In genomic region chr7:98280296-98280695, GRCh38 we compare ENCODE assay signal across 8 cellular contexts. TPM values are rescaled to one million over a fixed set of nuclear protein-coding genes. Genes with fewer than 3 reads are reported as not detected.
DNase-seq lines count a peak whose midpoint lies in the region; ATAC-seq and TF ChIP-seq lines count a peak whose summit lies in the region.

No MANE protein-coding gene starts in this region.

- intact Hi-C loops in Panc1 (cut with micrococcal nuclease; ENCODE audit: unreplicated experiment), result no loop called here

- POLR2A ChIA-PET in Panc1 (lab: Charles Lee), result no interaction called here

- CTCF ChIA-PET in Panc1 (lab: Charles Lee), result interaction anchor here (0.6 kb wide), 1 partner anchor 505 kb away, joined by 3 read pairs; no protein-coding TSS in a partner anchor

- BruUV-seq in Panc1 (replicated peaks; lab: Mats Ljungman, UMichigan), result no TSS peak

- no peak for DNase-seq in Panc1 (ENCODE audit: low read depth, low spot score)
- no peak for DNase-seq in GDM1 (lab: John Stamatoyannopoulos, UW)
- DNase-seq in NCI-H2227 treated with DMSO at 0.1 percent for 48 hours (lab: John Stamatoyannopoulos, UW), result no peak
- no peak for DNase-seq in DMS153 (lab: John Stamatoyannopoulos, UW)

- in situ Hi-C loops in Panc1 (cut with HindIII; ENCODE audit: low pct_unique_long_range_greater_than_20kb, low sequenced_read_pairs), result loop anchor here (25.0 kb wide), 1 partner anchor 107 kb away; no protein-coding TSS in a partner anchor

- H3F3A ChIP-seq in DOHH2 (ENCODE audit: control insufficient read depth, insufficient read depth), result 0 out of 2 replicates have a peak, but pooled peaks cover 3% of the 10 kb centered on the region

- peaks cover 12% of the 10 kb centered on the region; the same call in 1 of the 2 replicates for H4K20me1 ChIP-seq in DOHH2 (ENCODE audit: control insufficient read depth, insufficient read depth, low read depth, low read length)

- no peak overlapping the region for H3K27ac ChIP-seq in DOHH2 (ENCODE audit: low read depth, low read length)
- H3K27ac ChIP-seq in Panc1 (ENCODE audit: low read length), result peak overlapping the region; percentile 85
- peak overlapping the region; percentile 91 to 94 for H3K27ac ChIP-seq in esophagus (ENCODE audit: low read depth in 2 of 2, low read length in 1 of 2)
- H3K27ac ChIP-seq in parathyroid adenoma, result peak overlapping the region; percentile 97

- H3K9me2 ChIP-seq in DOHH2 (replicated peaks; ENCODE audit: control insufficient read depth, low read length), result no peaks in the 10 kb centered on the region

- H3K9me3 ChIP-seq in DOHH2 (ENCODE audit: control insufficient read depth, insufficient read depth, low read length) (no peaks in the 10 kb centered on the region), Panc1 (ENCODE audit: control insufficient read depth, insufficient read depth, low read depth, low read length) (no peaks in the 10 kb centered on the region), esophagus (ENCODE audit: control insufficient read depth in 2 of 2, insufficient read depth in 1 of 2, low read depth in 1 of 2, low read length in 1 of 2) (no peaks in the 10 kb centered on the region), parathyroid adenoma (ENCODE audit: control insufficient read depth, low read length) (no peaks in the 10 kb centered on the region)

- ATAC-seq in Panc1, result no peak
- no peak for ATAC-seq in HG03442 (IDR thresholded peaks at IDR 0.05; ENCODE audit: unreplicated experiment)

- 41 to 45% methylated on average over 7 of the region's 7 CpGs for WGBS in esophagus, 2 donors

- H3K4me1 ChIP-seq in DOHH2 (ENCODE audit: control insufficient read depth, low read length) (peaks cover 20% of the 10 kb centered on the region), Panc1 (ENCODE audit: control insufficient read depth, insufficient read depth, low read length) (peaks cover 21% of the 10 kb centered on the region), esophagus (ENCODE audit: control insufficient read depth in 2 of 2, insufficient read depth in 2 of 2, low read length in 1 of 2) (peaks cover 9 to 19% of the 10 kb centered on the region in 2 donors), parathyroid adenoma (peaks cover 21% of the 10 kb centered on the region)

- peak overlapping the region; percentile 95 for H2AFZ ChIP-seq in parathyroid adenoma

- H3K27me3 ChIP-seq in DOHH2 (ENCODE audit: control insufficient read depth, low read length) (peaks cover 9% of the 10 kb centered on the region), Panc1 (ENCODE audit: control insufficient read depth, insufficient read depth, low read length) (no peaks in the 10 kb centered on the region), esophagus (ENCODE audit: control insufficient read depth in 1 of 2, insufficient read depth in 2 of 2, low read length in 2 of 2) (no peaks in the 10 kb centered on the region), parathyroid adenoma (ENCODE audit: control insufficient read depth, insufficient read depth, low read length) (no peaks in the 10 kb centered on the region)

- H3K36me3 ChIP-seq in DOHH2 (ENCODE audit: control insufficient read depth, low read length) (no peaks in the 10 kb centered on the region; the same call in 1 of the 2 replicates), Panc1 (ENCODE audit: control insufficient read depth, insufficient read depth, low read length) (peaks cover 2% of the 10 kb centered on the region), esophagus (ENCODE audit: control insufficient read depth in 2 of 2, insufficient read depth in 2 of 2, low read length in 1 of 2) (no peaks in the 10 kb centered on the region), parathyroid adenoma (ENCODE audit: control insufficient read depth, insufficient read depth, low read length) (no peaks in the 10 kb centered on the region)

- H3K79me2 ChIP-seq in DOHH2 (ENCODE audit: control insufficient read depth, low read length) (no peaks in the 10 kb centered on the region), parathyroid adenoma (peaks cover 15% of the 10 kb centered on the region)

- H3K4me3 ChIP-seq in DOHH2 (ENCODE audit: low read length), result peak overlapping the region; percentile 88
- peak overlapping the region; percentile 45 to 80 for H3K4me3 ChIP-seq in Panc1 (ENCODE audit: low read depth in 2 of 2, low read length in 2 of 2)
- H3K4me3 ChIP-seq in esophagus (ENCODE audit: low read depth in 1 of 2, low read length in 2 of 2), result peak overlapping the region in 1 of 2 donors; percentile 86
- peak overlapping the region; percentile 50 for H3K4me3 ChIP-seq in parathyroid adenoma (ENCODE audit: low read depth, low read length)

- H3K4me2 ChIP-seq in DOHH2 (ENCODE audit: low read length) (peak overlapping the region; percentile 100), parathyroid adenoma (ENCODE audit: low read length) (peak overlapping the region; percentile 93)

- TF ChIP-seq CTCF in DOHH2 (IDR thresholded peaks at IDR 0.05; ENCODE audit: low read depth, low read length, poor library complexity, severe bottlenecking), result no peak
- no peak for TF ChIP-seq CTCF in Panc1 (IDR thresholded peaks at IDR 0.05)
- TF ChIP-seq CTCF in parathyroid adenoma (IDR thresholded peaks at IDR 0.05), result no peak

- no peak overlapping the region for H3K9ac ChIP-seq in parathyroid adenoma

RNA-seq across cellular contexts. Expression of gene BRI3, which starts 1.2 kb away (rescaled TPM):
- total RNA-seq in Panc1 (2021; ENCODE audit: unreplicated experiment), result 344 TPM
- polyA plus RNA-seq in Panc1 (2012; ENCODE audit: insufficient read length), result 404 TPM
- 10 to 100 TPM; 59.4 to 60.1 TPM for polyA plus RNA-seq in esophagus

RNA-seq across cellular contexts. Expression of gene TECPR1, which starts 28.3 kb away (rescaled TPM):
- 21.0 TPM for total RNA-seq in Panc1 (2021; ENCODE audit: unreplicated experiment)
- polyA plus RNA-seq in Panc1 (2012; ENCODE audit: insufficient read length), result 28.9 TPM
- 10 to 100 TPM in 1 of 2 donors, 1 to 10 TPM in 1; 8.4 to 17.1 TPM for polyA plus RNA-seq in esophagus
